8 cellular contexts compared by ENCODE assay signal in the genomic region with DNA sequence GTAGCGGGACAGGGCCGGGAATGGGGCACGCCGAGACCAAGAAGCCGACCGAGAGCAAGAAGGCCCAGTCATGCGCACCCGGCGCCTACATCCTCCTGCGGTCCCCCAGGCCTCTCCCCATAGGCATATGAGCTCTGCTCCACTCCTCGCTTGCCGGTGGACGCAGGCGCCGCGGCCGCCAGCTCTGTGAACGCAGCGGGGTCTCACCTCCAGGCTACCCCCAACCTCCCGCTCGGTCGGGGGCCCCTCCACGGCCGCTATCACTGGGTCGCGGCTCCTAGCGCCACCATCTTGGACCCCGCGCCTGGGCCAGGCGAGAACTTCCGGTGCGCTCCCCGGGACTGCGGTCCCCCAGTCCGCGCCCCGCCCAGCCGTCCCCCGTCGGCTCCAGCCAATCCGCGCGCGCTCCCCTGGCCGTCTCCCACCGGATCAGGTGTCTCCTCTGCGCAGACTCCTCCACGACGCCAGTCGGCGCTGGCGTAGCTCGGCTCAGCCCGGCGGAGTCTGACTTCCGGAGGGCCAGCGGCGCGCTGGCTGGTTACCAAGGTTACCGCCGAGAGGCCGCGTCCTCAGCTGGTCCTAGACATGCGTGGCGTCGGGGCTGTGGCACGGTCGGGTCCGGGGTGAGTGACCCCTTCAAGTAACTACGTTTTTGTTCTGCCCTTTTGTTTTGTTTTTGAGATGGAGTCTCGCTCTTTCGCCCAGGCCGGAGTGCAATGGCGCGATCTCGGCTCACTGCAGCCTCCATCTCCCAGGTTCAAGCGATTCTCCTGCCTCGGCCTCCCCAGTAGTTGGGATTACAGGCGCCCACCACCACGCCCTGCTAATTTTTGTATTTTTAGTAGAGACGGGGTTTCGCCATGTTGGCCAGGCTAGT. TPM values are rescaled to one million over a fixed set of nuclear protein-coding genes. Genes with fewer than 3 reads are reported as not detected.
A peak's percentile ranks its signal among the peaks of the same experiment; 100 is the strongest.
DNase-seq lines count a peak whose midpoint lies in the region; ATAC-seq, FAIRE-seq and TF ChIP-seq lines count a peak whose summit lies in the region.

Gene ZNF594 (minus strand): TSS at position 328 of the 877 bp plus-strand sequence. CDS start 7,612 bp downstream, outside the sequence.

- H3K27ac ChIP-seq in kidney (ENCODE audit: low read depth in 2 of 2, low read length in 2 of 2): peak within 1 kb of the TSS; percentile 3 to 32

- peaks cover 0 to 9% of the 10 kb centered on the region in 2 donors for H3K4me1 ChIP-seq in kidney (ENCODE audit: control insufficient read depth in 1 of 2, insufficient read depth in 1 of 2, low read depth in 1 of 2, low read length in 2 of 2)

- peaks cover 0 to 4% of the 10 kb centered on the region in 2 donors for H3K36me3 ChIP-seq in kidney (ENCODE audit: control insufficient read depth in 1 of 2, insufficient read depth in 2 of 2, low read length in 2 of 2)

- H3K4me3 ChIP-seq in AG10803 (ENCODE audit: low read length) (peak within 1 kb of the TSS; percentile 85), kidney (ENCODE audit: low read length in 2 of 2) (peak within 1 kb of the TSS; percentile 85 to 98)

- TF ChIP-seq CTCF in AG10803 (conservative IDR thresholded peaks at IDR 0.05; ENCODE audit: low read length) (peak; percentile 64), kidney (IDR thresholded peaks at IDR 0.05; ENCODE audit: borderline replicate concordance, extremely low read depth, insufficient read depth) (peak; percentile 64)

- peaks cover 4 to 25% of the 10 kb centered on the region in 2 donors for H3K9me3 ChIP-seq in kidney (ENCODE audit: control insufficient read depth in 1 of 2, low read length in 2 of 2)

- ATAC-seq in GM19025 (IDR thresholded peaks at IDR 0.05; ENCODE audit: low read depth, unreplicated experiment) (peak; percentile 98), HG03280 (IDR thresholded peaks at IDR 0.05; ENCODE audit: unreplicated experiment) (peak; percentile 94)

- DNase-seq in AG10803 (ENCODE audit: low read depth): peak; percentile 96
- peak; percentile 90 for DNase-seq in NCI-H345 treated with DMSO at 0.1 percent for 48 hours (lab: John Stamatoyannopoulos, UW; ENCODE audit: unreplicated experiment)
- DNase-seq in activated CD4-positive, CD25-positive, alpha-beta regulatory T cell treated with anti-CD3 and anti-CD28 coated beads, Interleukin-2, amount 50 U/mL, for 72 hours: peak; percentile 98
- peak; percentile 26 to 81 for DNase-seq in cerebellar nuclear complex (lab: John Stamatoyannopoulos, UW)
- peak; percentile 99 for DNase-seq in kidney
- peak; percentile 93 to 96 for DNase-seq in stimulated activated CD4-positive, alpha-beta T cell treated with anti-CD3 and anti-CD28 coated beads, Interleukin-15, amount 100 ng/mL, for 1 hour (ENCODE audit: low read depth in 1 of 2, low spot score in 1 of 2)

- no peak for FAIRE-seq in kidney (lab: Jason Lieb, UNC)

- intact Hi-C loops in kidney (cut with DNase I): no loop called here

- H3K9ac ChIP-seq in kidney (ENCODE audit: low read length in 2 of 2): peak within 1 kb of the TSS; percentile 42 to 94

RNA-seq across cellular contexts. Expression of gene ZNF594, which starts in this region (rescaled TPM):
- 12.3 TPM for total RNA-seq in kidney
- 1.9 TPM for polyA plus RNA-seq in kidney (ENCODE audit: insufficient read depth, low read depth, low replicate concordance)

Comparison
In these comparisons a context has a peak if more than half of its experiments do, and no peak if none do; other contexts are left out.
1. Peak in every context shown above with its lines: DNase-seq, ATAC-seq, H3K4me3 ChIP-seq and H3K27ac ChIP-seq.